ENCODE assay signal across 14 cellular contexts in the genomic region with DNA sequence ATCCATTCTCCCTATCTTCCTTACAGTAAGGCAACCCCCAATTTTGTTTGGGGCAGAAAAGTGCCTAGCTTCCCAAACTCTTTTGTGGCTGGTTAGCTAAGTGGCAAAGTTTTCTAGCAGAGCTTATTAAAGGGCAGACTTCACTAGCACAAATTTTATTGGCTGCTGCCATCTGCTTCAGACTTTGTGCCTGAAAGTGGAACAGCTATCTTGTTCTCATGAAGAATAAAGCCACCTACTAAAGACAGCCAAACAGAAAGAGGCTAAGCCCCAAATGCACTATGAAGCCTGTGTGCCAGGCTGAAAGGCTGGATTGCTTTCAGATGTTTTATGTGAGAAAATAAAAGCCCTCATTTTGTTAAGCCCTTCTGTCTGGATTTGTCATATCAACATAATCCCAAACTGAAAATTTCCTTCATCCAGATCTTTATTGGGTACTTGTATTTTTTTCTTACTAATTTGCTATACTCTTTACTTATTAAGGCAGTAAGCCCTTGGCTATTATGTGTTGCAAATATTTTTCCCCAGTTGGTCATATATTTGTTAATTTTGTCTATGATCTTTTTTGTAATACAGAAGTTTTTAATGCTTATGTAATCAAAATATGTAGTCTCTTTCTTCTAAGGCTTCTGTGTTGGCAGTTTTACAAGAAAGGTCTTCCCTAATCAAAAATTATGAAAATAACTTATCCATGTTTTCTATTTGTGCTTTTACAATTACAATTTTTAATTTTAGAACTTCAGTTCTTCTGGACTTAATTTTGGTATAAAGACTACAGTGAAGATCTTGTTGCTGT.
"Had no signal": no experiment of that assay in that cellular context is flagged by ENCODE, and none has a peak within 500 bp of the region (broad histone marks: within the 10 kb centered on the region; RNA-seq: fewer than 3 reads in every experiment).

No MANE protein-coding gene starts in this region.

- H3K27ac ChIP-seq: neural progenitor cell, tibial artery had no signal

- H3K36me3 ChIP-seq: neural progenitor cell, tibial artery had no signal

- ATAC-seq: activated CD8-positive, alpha-beta T cell treated with anti-CD3 and anti-CD28 coated beads, Interleukin-2, amount 10 ng/mL, durations not matched to agents 7 days and 5 days; activated naive CD4-positive, alpha-beta T cell treated with anti-CD3 and anti-CD28 coated beads, Interleukin-2, amount 50 U/mL, for 72 hours; left colon; naive thymus-derived CD8-positive, alpha-beta T cell had no signal

- H3K4me1 ChIP-seq: neural progenitor cell, tibial artery had no signal

- H3K9me3 ChIP-seq: tibial artery had no signal

- DNase-seq: activated CD4-positive, alpha-beta T cell treated with anti-CD3 and anti-CD28 coated beads for 1 hour; activated CD4-positive, alpha-beta T cell treated with anti-CD3 and anti-CD28 coated beads, Interleukin-2, amount 50 U/mL, for 1 hour; activated CD8-positive, alpha-beta T cell treated with anti-CD3 and anti-CD28 coated beads, Interleukin-2, amount 10 ng/mL, durations not matched to agents 7 days and 5 days; activated T-cell treated with anti-CD3 and anti-CD28 coated beads, Interleukin-2, amount 50 U/mL, for 1 hour; aorta; left colon; naive thymus-derived CD8-positive, alpha-beta T cell; stimulated activated CD4-positive, alpha-beta T cell treated with anti-CD3 and anti-CD28 coated beads, Interleukin-4, amount 100 ng/mL, for 24 hours; tibial artery had no signal

- H3K4me2 ChIP-seq: neural progenitor cell had no signal

- H3K27me3 ChIP-seq: neural progenitor cell, tibial artery had no signal

- H2AFZ ChIP-seq: neural progenitor cell had no signal

- FAIRE-seq: keratinocyte, TTC549 had no signal

- H3K4me3 ChIP-seq: lung, neural progenitor cell, tibial artery had no signal

- H3K9ac ChIP-seq: neural progenitor cell had no signal
